Comparison of ENCODE assay signal across 19 cellular contexts in genomic region chr2:23706613-23707078, GRCh38.
"Had no signal": no experiment of that assay in that cellular context is flagged by ENCODE, and none has a peak within 500 bp of the region (broad histone marks: within the 10 kb centered on the region; RNA-seq: fewer than 3 reads in every experiment).

No MANE protein-coding gene starts in this region.

- H3K27ac ChIP-seq: left ventricle myocardium inferior, prostate gland, suprapubic skin had no signal

- H3K4me1 Mint-ChIP-seq: activated B cell treated with CpG ODN at 0.5 μM for 24 hours; activated naive CD8-positive, alpha-beta T cell treated with anti-CD3 and anti-CD28 coated beads for 36 hours; T-helper 17 cell had no signal

- H3K4me3 Mint-ChIP-seq: activated B cell treated with CpG ODN at 0.5 μM for 24 hours; activated CD8-positive, alpha-beta T cell treated with anti-CD3 and anti-CD28 coated beads for 36 hours; activated naive CD8-positive, alpha-beta T cell treated with anti-CD3 and anti-CD28 coated beads for 36 hours; activated T-cell treated with anti-CD3 and anti-CD28 coated beads, Interleukin-2, amount 50 U/mL, for 4 hours; dendritic cell treated with granulocyte-macrophage colony-stimulating factor and Interleukin-4, amounts not matched to agents 40 ng/mL and 50 ng/mL, for 4 days; effector memory CD8-positive, alpha-beta T cell; natural killer cell; T-helper 17 cell had no signal

- H3K4me1 ChIP-seq: left ventricle myocardium inferior, prostate gland, suprapubic skin had no signal

- H3K36me3 Mint-ChIP-seq: natural killer cell had no signal

- H3K36me3 ChIP-seq: prostate gland had no signal

- DNase-seq: activated B cell treated with CpG ODN at 0.5 μM for 24 hours; activated CD4-positive, alpha-beta T cell treated with anti-CD3 and anti-CD28 coated beads for 48 hours; activated CD8-positive, alpha-beta T cell treated with anti-CD3 and anti-CD28 coated beads for 36 hours; activated gamma-delta T cell treated with Interleukin-2 at 50 U/mL for 16 hours; activated naive CD8-positive, alpha-beta T cell treated with anti-CD3 and anti-CD28 coated beads for 36 hours; activated T-cell treated with anti-CD3 and anti-CD28 coated beads, Interleukin-2, amount 50 U/mL, for 4 hours; cerebellar nuclear complex; effector memory CD8-positive, alpha-beta T cell; left ventricle myocardium inferior; mucosa of descending colon; natural killer cell; stimulated activated naive CD8-positive, alpha-beta T cell treated with anti-CD3 and anti-CD28 coated beads, Interleukin-15, Interleukin-2, amounts not matched to agents 100 U/mL and 50 U/mL, for 24 hours; T-helper 17 cell; trophoblast cell had no signal

- H3K4me3 ChIP-seq: left ventricle myocardium inferior, mucosa of descending colon, prostate gland, smooth muscle cell, suprapubic skin had no signal

- H3K27ac Mint-ChIP-seq: activated B cell treated with CpG ODN at 0.5 μM for 24 hours; activated CD8-positive, alpha-beta T cell treated with anti-CD3 and anti-CD28 coated beads for 36 hours; activated naive CD8-positive, alpha-beta T cell treated with anti-CD3 and anti-CD28 coated beads for 36 hours; dendritic cell treated with granulocyte-macrophage colony-stimulating factor and Interleukin-4, amounts not matched to agents 40 ng/mL and 50 ng/mL, for 4 days; natural killer cell; T-helper 17 cell had no signal

- ATAC-seq: activated CD8-positive, alpha-beta T cell treated with anti-CD3 and anti-CD28 coated beads for 36 hours; activated T-cell treated with anti-CD3 and anti-CD28 coated beads, Interleukin-2, amount 50 U/mL, for 4 hours; effector memory CD8-positive, alpha-beta T cell; mucosa of descending colon; natural killer cell; right cardiac atrium; stimulated activated naive CD8-positive, alpha-beta T cell treated with anti-CD3 and anti-CD28 coated beads, Interleukin-15, Interleukin-2, amounts not matched to agents 100 U/mL and 50 U/mL, for 24 hours; T-helper 17 cell had no signal

- H3K9me3 Mint-ChIP-seq: activated B cell treated with CpG ODN at 0.5 μM for 24 hours; activated CD8-positive, alpha-beta T cell treated with anti-CD3 and anti-CD28 coated beads for 36 hours; activated naive CD8-positive, alpha-beta T cell treated with anti-CD3 and anti-CD28 coated beads for 36 hours; activated T-cell treated with anti-CD3 and anti-CD28 coated beads, Interleukin-2, amount 50 U/mL, for 4 hours; dendritic cell treated with granulocyte-macrophage colony-stimulating factor and Interleukin-4, amounts not matched to agents 40 ng/mL and 50 ng/mL, for 4 days; effector memory CD8-positive, alpha-beta T cell; natural killer cell had no signal

- H3K9me3 ChIP-seq: left ventricle myocardium inferior, mucosa of descending colon, prostate gland, suprapubic skin had no signal

- H3K27me3 ChIP-seq: suprapubic skin had no signal

- H3K27me3 Mint-ChIP-seq: activated B cell treated with CpG ODN at 0.5 μM for 24 hours; activated CD8-positive, alpha-beta T cell treated with anti-CD3 and anti-CD28 coated beads for 36 hours; activated naive CD8-positive, alpha-beta T cell treated with anti-CD3 and anti-CD28 coated beads for 36 hours; dendritic cell treated with granulocyte-macrophage colony-stimulating factor and Interleukin-4, amounts not matched to agents 40 ng/mL and 50 ng/mL, for 4 days; effector memory CD8-positive, alpha-beta T cell; T-helper 17 cell had no signal
